In genomic region chr16:89822188-89823086, GRCh38 we compare ENCODE assay signal across 1 cellular context.
TF ChIP-seq lines count a peak whose summit lies in the region.

No MANE protein-coding gene starts in this region.

TF ChIP-seq in HepG2, 621 proteins besides CTCF, POLR2A, EP300 and RAD21 (continued from another document):
- no peak for TF ChIP-seq ZNF784 (CRISPR knock-in tag; IDR thresholded peaks at IDR 0.05; ENCODE audit: borderline replicate concordance)
- peak; percentile 68; the same call in 1 of the 2 replicates for TF ChIP-seq MED13 (CRISPR knock-in tag; IDR thresholded peaks at IDR 0.05)
- no peak for TF ChIP-seq CREBL2 (CRISPR knock-in tag; IDR thresholded peaks at IDR 0.05; ENCODE audit: borderline replicate concordance)
- TF ChIP-seq ZNF275 (CRISPR knock-in tag; IDR thresholded peaks at IDR 0.05; ENCODE audit: borderline replicate concordance), result peak; percentile 95
- peak; percentile 40 for TF ChIP-seq PHF8 (CRISPR knock-in tag; IDR thresholded peaks at IDR 0.05)
- peak; percentile 41; the same call in 1 of the 2 replicates for TF ChIP-seq ZNF549 (CRISPR knock-in tag; IDR thresholded peaks at IDR 0.05)
- TF ChIP-seq ZSCAN31 (CRISPR knock-in tag; IDR thresholded peaks at IDR 0.05; ENCODE audit: low read depth), result peak; percentile 92
- 0 out of 2 replicates have a peak, but pooled peaks have one; percentile 71 for TF ChIP-seq ZNF619 (CRISPR knock-in tag; IDR thresholded peaks at IDR 0.05)
- peak; percentile 83; the same call in 1 of the 2 replicates for TF ChIP-seq ARHGAP35 (CRISPR knock-in tag; IDR thresholded peaks at IDR 0.05; ENCODE audit: borderline replicate concordance)
- TF ChIP-seq PRMT3 (CRISPR knock-in tag; IDR thresholded peaks at IDR 0.05; ENCODE audit: borderline replicate concordance, low read depth), result peak; percentile 24; the same call in 1 of the 2 replicates
- no peak for TF ChIP-seq NONO (IDR thresholded peaks at IDR 0.05)
- peak; percentile 96 for TF ChIP-seq NONO (CRISPR knock-in tag; conservative IDR thresholded peaks at IDR 0.05)
- peak; percentile 58 for TF ChIP-seq ZNF782 (CRISPR knock-in tag; IDR thresholded peaks at IDR 0.05; ENCODE audit: borderline replicate concordance)
- no peak for TF ChIP-seq TBP (CRISPR knock-in tag; IDR thresholded peaks at IDR 0.05)
- 0 out of 2 replicates have a peak, but pooled peaks have one; percentile 87 for TF ChIP-seq ZNF614 (CRISPR knock-in tag; IDR thresholded peaks at IDR 0.05; ENCODE audit: borderline replicate concordance)
- TF ChIP-seq RBM22 (optimal IDR thresholded peaks at IDR 0.05; ENCODE audit: low read length), result no peak
- TF ChIP-seq RAD51 (IDR thresholded peaks at IDR 0.05; ENCODE audit: borderline replicate concordance), result no peak
- TF ChIP-seq SKI (IDR thresholded peaks at IDR 0.05; ENCODE audit: partially characterized antibody), result peak; percentile 94
- no peak; the same call in 1 of the 2 replicates for TF ChIP-seq EED (CRISPR knock-in tag; IDR thresholded peaks at IDR 0.05)
- no peak for TF ChIP-seq ZNF75D (CRISPR knock-in tag; IDR thresholded peaks at IDR 0.05; ENCODE audit: borderline replicate concordance)
- 0 out of 2 replicates have a peak, but pooled peaks have one; percentile 23 for TF ChIP-seq NFYC (CRISPR knock-in tag; IDR thresholded peaks at IDR 0.05)
- no peak for TF ChIP-seq ZSCAN22 (CRISPR knock-in tag; IDR thresholded peaks at IDR 0.05)
- TF ChIP-seq HHEX (CRISPR knock-in tag; IDR thresholded peaks at IDR 0.05), result peak; percentile 84
- peak; percentile 72; the same call in 1 of the 2 replicates for TF ChIP-seq GLI4 (CRISPR knock-in tag; IDR thresholded peaks at IDR 0.05; ENCODE audit: borderline replicate concordance)
- no peak; the same call in 1 of the 2 replicates for TF ChIP-seq SIN3A (IDR thresholded peaks at IDR 0.05; ENCODE audit: borderline replicate concordance, low read depth, low read length)
- TF ChIP-seq REPIN1 (CRISPR knock-in tag; IDR thresholded peaks at IDR 0.05; ENCODE audit: borderline replicate concordance, low read depth), result peak; percentile 100
- peak; percentile 87; the same call in 1 of the 2 replicates for TF ChIP-seq ZNF337 (CRISPR knock-in tag; IDR thresholded peaks at IDR 0.05; ENCODE audit: borderline replicate concordance, low read depth)
- TF ChIP-seq ZNF468 (CRISPR knock-in tag; IDR thresholded peaks at IDR 0.05), result no peak
